In the genomic region with DNA sequence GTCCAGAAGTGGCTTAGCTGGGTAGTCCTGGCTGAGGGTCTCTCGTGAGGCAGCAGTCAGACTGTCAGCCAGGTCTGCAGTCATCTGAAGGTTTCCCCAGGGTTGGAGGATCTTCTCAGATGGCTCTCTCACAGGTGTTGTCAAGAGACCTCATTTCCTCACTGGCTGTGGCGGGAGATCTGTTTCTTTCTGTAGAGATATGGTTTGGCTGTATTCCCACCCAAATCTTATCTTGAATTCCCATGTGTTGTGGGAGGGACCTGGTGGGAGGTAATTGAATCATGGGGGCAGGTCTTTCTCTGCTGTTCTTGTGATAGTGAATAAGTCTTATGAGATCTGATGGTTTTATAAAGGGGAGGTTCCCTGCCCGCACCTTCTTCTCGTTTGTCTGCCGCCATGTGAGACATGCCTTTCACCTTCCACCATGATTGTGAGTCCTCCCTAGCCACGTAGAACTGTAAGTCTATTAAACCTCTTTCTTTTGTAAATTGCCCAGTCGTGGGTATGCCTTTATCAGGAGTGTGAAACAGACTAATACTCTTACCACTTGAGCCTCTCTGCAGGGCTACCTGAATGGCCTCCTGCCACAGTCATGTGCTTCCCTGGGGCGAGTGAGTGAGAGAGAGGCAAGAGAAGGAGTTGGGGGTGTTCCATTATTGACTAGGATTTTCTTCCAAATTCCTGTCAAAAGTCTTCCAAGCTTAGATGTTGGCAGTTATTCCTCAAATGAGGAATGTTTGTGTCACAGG, we compare ENCODE assay signal across 1 cellular context.
TF ChIP-seq lines count a peak whose summit lies in the region.

No MANE protein-coding gene starts in this region.

TF ChIP-seq in WTC11, 78 proteins besides CTCF, POLR2A, EP300 and RAD21 (continued from another document):
- TF ChIP-seq, protein P1, sequence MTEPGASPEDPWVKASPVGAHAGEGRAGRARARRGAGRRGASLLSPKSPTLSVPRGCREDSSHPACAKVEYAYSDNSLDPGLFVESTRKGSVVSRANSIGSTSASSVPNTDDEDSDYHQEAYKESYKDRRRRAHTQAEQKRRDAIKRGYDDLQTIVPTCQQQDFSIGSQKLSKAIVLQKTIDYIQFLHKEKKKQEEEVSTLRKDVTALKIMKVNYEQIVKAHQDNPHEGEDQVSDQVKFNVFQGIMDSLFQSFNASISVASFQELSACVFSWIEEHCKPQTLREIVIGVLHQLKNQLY (CRISPR knock-in tag; IDR thresholded peaks at IDR 0.05) = no peak
- TF ChIP-seq NFYB (CRISPR knock-in tag; conservative IDR thresholded peaks at IDR 0.05; ENCODE audit: low read depth) = no peak
